ENCODE assay signal across 8 cellular contexts in the genomic region with DNA sequence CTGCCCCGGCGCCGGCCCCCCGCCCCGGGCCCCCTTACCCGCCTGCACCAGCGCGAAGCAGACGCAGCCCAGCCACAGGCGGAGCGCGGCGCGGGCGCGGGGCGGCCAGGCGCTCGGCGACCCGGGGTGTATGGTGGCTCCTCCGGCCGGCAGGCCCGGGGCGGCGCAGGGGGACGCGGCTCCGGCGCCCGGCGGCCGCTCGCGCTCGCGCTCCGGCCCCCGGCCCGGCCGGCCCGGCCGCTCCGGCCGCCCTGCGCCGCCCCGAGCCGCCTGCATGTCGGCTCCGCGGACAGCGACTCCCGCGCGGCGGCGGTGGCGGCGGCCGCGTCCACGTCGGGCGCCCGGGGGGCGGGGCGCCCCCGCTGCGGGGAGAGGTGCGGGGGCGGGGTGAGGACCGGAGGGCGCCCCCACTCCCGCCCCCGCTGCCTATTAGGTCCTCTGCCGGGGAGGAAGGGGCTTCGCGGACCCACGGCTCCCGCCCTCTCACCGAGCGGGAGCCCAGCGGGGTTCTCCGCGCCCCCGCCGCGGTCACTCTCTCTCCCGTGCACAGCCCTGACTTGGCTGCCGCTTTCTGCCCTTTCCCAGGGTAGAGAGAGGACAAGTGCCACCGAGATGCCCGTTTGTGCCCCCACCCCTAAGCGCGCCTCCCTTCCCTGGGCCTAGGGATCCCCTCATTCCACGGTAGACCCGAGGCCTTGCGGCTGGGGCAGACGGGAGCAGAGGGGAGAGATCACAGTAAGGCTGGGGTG. TPM values are rescaled to one million over a fixed set of nuclear protein-coding genes. Genes with fewer than 3 reads are reported as not detected.
A peak's percentile ranks its signal among the peaks of the same experiment; 100 is the strongest.
DNase-seq lines count a peak whose midpoint lies in the region; ATAC-seq, FAIRE-seq and TF ChIP-seq lines count a peak whose summit lies in the region.

FNDC5 (minus strand) TSS at position 298 of the 749 bp plus-strand sequence.

- peak within 1 kb of the TSS in 10 of 12 donors; percentile 8 to 70 (median 58) for H3K27ac ChIP-seq in heart left ventricle

- no peaks in the 10 kb centered on the region for H3K36me3 ChIP-seq in heart left ventricle

- TF ChIP-seq CTCF in GM13977 (IDR thresholded peaks at IDR 0.05; ENCODE audit: extremely low read depth, insufficient read depth, missing control alignments) (no peak), activated B cell treated with CpG ODN at 0.5 μM for 24 hours (IDR thresholded peaks at IDR 0.05) (no peak), heart left ventricle (IDR thresholded peaks at IDR 0.05) (no peak), progenitor cell of endocrine pancreas (IDR thresholded peaks at IDR 0.05; ENCODE audit: unreplicated experiment) (no peak)

- peaks cover 0 to 37% (median 14%) of the 10 kb centered on the region in 12 donors for H3K4me1 ChIP-seq in heart left ventricle

- FAIRE-seq in urothelium cell line (lab: Jason Lieb, UNC) = no peak

- POLR2A ChIA-PET in activated B cell treated with CpG ODN at 0.5 μM for 24 hours (lab: Charles Lee) = no interaction called here

- H3K4me1 Mint-ChIP-seq in activated B cell treated with CpG ODN at 0.5 μM for 24 hours (peaks cover 34% of the 10 kb centered on the region), progenitor cell of endocrine pancreas (ENCODE audit: low read depth) (peaks cover 12% of the 10 kb centered on the region)

- peaks cover 8% of the 10 kb centered on the region for H3K36me3 Mint-ChIP-seq in activated B cell treated with CpG ODN at 0.5 μM for 24 hours (ENCODE audit: low read depth)
- peaks cover 3% of the 10 kb centered on the region for H3K36me3 Mint-ChIP-seq in progenitor cell of endocrine pancreas (ENCODE audit: insufficient read depth)

- peak within 1 kb of the TSS; percentile 23 to 70 (median 56) for H3K4me3 ChIP-seq in heart left ventricle

- H3K9me3 ChIP-seq in heart left ventricle = no peaks in the 10 kb centered on the region

- intact Hi-C loops in activated B cell treated with CpG ODN at 0.5 μM for 24 hours (cut with micrococcal nuclease) (loop anchor here (5.0 kb wide), 2 partner anchors 73 to 98 kb away; no protein-coding TSS in a partner anchor), heart left ventricle (cut with DNase I) (loop anchor here in 9 of 10 donors (5.0 to 10.0 kb wide), 6 partner anchors 43 to 466 kb away; partner anchors contain the start of genes S100PBP (in 5 of the 9), YARS1 (in 5 of the 9) and AZIN2 (in 1 of the 9))

- H3K27me3 ChIP-seq in heart left ventricle = peaks cover 0 to 25% (median 0%) of the 10 kb centered on the region in 9 donors

- DNase-seq in GM13977 (ENCODE audit: low spot score) = peak; percentile 53
- DNase-seq in activated B cell treated with CpG ODN at 0.5 μM for 24 hours = no peak
- peak in 1 of 5 donors; percentile 42 for DNase-seq in heart left ventricle
- DNase-seq in progenitor cell of endocrine pancreas (ENCODE audit: low spot score, unreplicated experiment) = peak; percentile 52
- no peak for DNase-seq in urothelium cell line (ENCODE audit: low spot score)
- no peak for DNase-seq in NCI-H1930 (lab: John Stamatoyannopoulos, UW)
- DNase-seq in NCI-H446 treated with DMSO at 0.1 percent for 48 hours (lab: John Stamatoyannopoulos, UW) = no peak

- peaks cover 37% of the 10 kb centered on the region for H3K27me3 Mint-ChIP-seq in activated B cell treated with CpG ODN at 0.5 μM for 24 hours
- peaks cover 56% of the 10 kb centered on the region for H3K27me3 Mint-ChIP-seq in progenitor cell of endocrine pancreas

- CTCF ChIA-PET in activated B cell treated with CpG ODN at 0.5 μM for 24 hours (lab: Charles Lee) = interaction anchor here (1.0 to 3.5 kb wide), 4 partner anchors 136 to 351 kb away, joined by 3 to 29 read pairs (median 4); no protein-coding TSS in a partner anchor

- H3K27ac Mint-ChIP-seq in activated B cell treated with CpG ODN at 0.5 μM for 24 hours (no peak within 1 kb of the TSS), progenitor cell of endocrine pancreas (no peak within 1 kb of the TSS)

- no peak for TF ChIP-seq POLR2A in heart left ventricle (IDR thresholded peaks at IDR 0.05)

- no peaks in the 10 kb centered on the region for H3K9me3 Mint-ChIP-seq in activated B cell treated with CpG ODN at 0.5 μM for 24 hours
- no peaks in the 10 kb centered on the region for H3K9me3 Mint-ChIP-seq in progenitor cell of endocrine pancreas (ENCODE audit: low read depth)

- ATAC-seq in activated B cell treated with CpG ODN at 0.5 μM for 24 hours (ENCODE audit: low read depth) = no peak
- peak in 3 of 4 donors; percentile 36 to 57 (median 53) for ATAC-seq in heart left ventricle
- ATAC-seq in HG02885 (IDR thresholded peaks at IDR 0.05; ENCODE audit: poor library complexity, unreplicated experiment) = no peak

- in situ Hi-C loops in GM13977 (cut with MboI; ENCODE audit: low pct_unique_long_range_greater_than_20kb, low sequenced_read_pairs, unreplicated experiment) = no loop called here

- WGBS in heart left ventricle, 4 donors = 1 to 8% (median 2%) methylated on average over 14 to 99 of the region's 99 CpGs

- H3K4me3 Mint-ChIP-seq in activated B cell treated with CpG ODN at 0.5 μM for 24 hours (peak within 1 kb of the TSS; percentile 75), progenitor cell of endocrine pancreas (ENCODE audit: low read depth) (peak within 1 kb of the TSS; percentile 74)

RNA-seq across cellular contexts. Expression of gene FNDC5, which starts in this region (rescaled TPM):
- total RNA-seq in activated B cell treated with CpG ODN at 0.5 μM for 24 hours = 0.55 and 1.4 TPM in 2 replicates
- total RNA-seq in heart left ventricle = 100 to 1,000 TPM in 1 of 9 donors, 10 to 100 TPM in 8; 43.7 to 134 (median 59.7) TPM
- 10 to 100 TPM; 18.2 to 75.3 TPM for polyA plus RNA-seq in heart left ventricle
- total RNA-seq in progenitor cell of endocrine pancreas = 6.3 and 7.8 TPM in 2 replicates

Comparison
In these comparisons a context has a peak if more than half of its experiments do, and no peak if none do; other contexts are left out.
1. DNase-seq: peak in GM13977 (single experiment) and progenitor cell of endocrine pancreas (single experiment); none in activated B cell treated with CpG ODN at 0.5 μM for 24 hours (single experiment), urothelium cell line (single experiment), NCI-H1930 (0 of 2) and NCI-H446 treated with DMSO at 0.1 percent for 48 hours (single experiment).
2. ATAC-seq: peak in heart left ventricle (3 of 4); none in activated B cell treated with CpG ODN at 0.5 μM for 24 hours (single experiment) and HG02885 (single experiment).